In genomic region chr17:59954856-59955255, GRCh38 we compare ENCODE assay signal across 2 cellular contexts.
TF ChIP-seq lines count a peak whose summit lies in the region.

No MANE protein-coding gene starts in this region.

TF ChIP-seq in HEK293, 187 proteins besides CTCF, POLR2A, EP300 and RAD21:
- TF ChIP-seq ZSCAN18 (tag by site-specific recombination; IDR thresholded peaks at IDR 0.05) (no peak), HOXA7 (CRISPR knock-in tag; IDR thresholded peaks at IDR 0.05; ENCODE audit: borderline replicate concordance) (no peak), ZNF211 (tag by site-specific recombination; IDR thresholded peaks at IDR 0.05; ENCODE audit: low read depth) (no peak), ZBTB44 (tag by site-specific recombination; IDR thresholded peaks at IDR 0.05) (no peak), ZNF510 (tag by site-specific recombination; IDR thresholded peaks at IDR 0.05; ENCODE audit: insufficient replicate concordance) (peak; percentile 56), ZBTB8A (tag by site-specific recombination; IDR thresholded peaks at IDR 0.05) (no peak)

TF ChIP-seq in GM12878, 131 proteins besides CTCF, POLR2A, EP300 and RAD21:
- peak; percentile 76; the same call in 1 of the 2 replicates for TF ChIP-seq NFXL1 (IDR thresholded peaks at IDR 0.05; ENCODE audit: borderline replicate concordance)
- no peak for TF ChIP-seq LARP7 (IDR thresholded peaks at IDR 0.05)
